Comparison of ENCODE assay signal across 1 cellular context in genomic region chr12:132836803-132837331, GRCh38.
TF ChIP-seq lines count a peak whose summit lies in the region.

No MANE protein-coding gene starts in this region.

TF ChIP-seq in IMR-90, 13 proteins besides CTCF, POLR2A, EP300 and RAD21 (continued from another document):
- TF ChIP-seq USF2 (IDR thresholded peaks at IDR 0.05; ENCODE audit: low read depth, low read length) (no peak), ELK1 (IDR thresholded peaks at IDR 0.05; ENCODE audit: borderline replicate concordance, low read depth, low read length) (no peak), NFE2L2 (IDR thresholded peaks at IDR 0.05; ENCODE audit: low read depth, low read length) (no peak), MXI1 (IDR thresholded peaks at IDR 0.05; ENCODE audit: borderline replicate concordance, low read depth, low read length) (no peak), MAFK (IDR thresholded peaks at IDR 0.05; ENCODE audit: low read depth, low read length) (no peak), FOS (IDR thresholded peaks at IDR 0.05; ENCODE audit: low read depth, low read length) (no peak), SMC3 (IDR thresholded peaks at IDR 0.05; ENCODE audit: low read depth, low read length) (no peak), CHD1 (IDR thresholded peaks at IDR 0.05; ENCODE audit: low read depth, low read length) (no peak), CEBPB (IDR thresholded peaks at IDR 0.05; ENCODE audit: low read depth, low read length) (no peak), BHLHE40 (IDR thresholded peaks at IDR 0.05; ENCODE audit: low read depth, low read length) (no peak), MAZ (IDR thresholded peaks at IDR 0.05; ENCODE audit: borderline replicate concordance, low read depth, low read length) (no peak)
